ENCODE assay signal across 21 cellular contexts in the genomic region with DNA sequence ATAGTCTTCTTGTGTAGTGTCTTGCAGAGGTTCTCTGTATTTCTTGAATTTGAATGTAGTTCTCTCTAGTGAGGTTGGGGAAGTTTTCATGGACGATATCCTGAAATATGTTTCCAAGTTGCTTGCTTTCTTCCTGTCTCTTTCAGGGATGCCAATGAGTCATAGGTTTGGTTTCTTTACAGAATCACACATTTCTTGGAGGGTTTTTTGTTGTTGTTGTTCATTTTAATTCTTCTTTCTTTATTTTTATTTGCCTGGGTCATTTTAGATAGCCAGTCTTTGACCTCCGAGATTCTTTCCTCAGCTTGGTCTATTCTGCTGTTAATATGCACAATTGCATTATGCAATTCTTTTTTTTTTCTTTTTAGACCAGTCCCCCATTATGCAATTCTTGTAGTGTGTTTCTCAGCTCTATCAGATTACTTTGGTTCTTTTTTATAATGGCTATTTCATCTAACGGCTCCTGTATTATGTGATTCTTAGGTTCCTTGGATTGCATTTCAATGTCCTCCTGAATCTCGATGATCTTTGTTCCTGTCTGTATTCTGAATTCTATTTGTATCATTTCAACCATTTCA.
DNase-seq lines count a peak whose midpoint lies in the region; ATAC-seq, FAIRE-seq and TF ChIP-seq lines count a peak whose summit lies in the region.
"Had no signal": no experiment of that assay in that cellular context is flagged by ENCODE, and none has a peak within 500 bp of the region (broad histone marks: within the 10 kb centered on the region; RNA-seq: fewer than 3 reads in every experiment).

No MANE protein-coding gene starts in this region.

- TF ChIP-seq CTCF in SK-N-SH (IDR thresholded peaks at IDR 0.05) = no peak
- TF ChIP-seq CTCF in astrocyte (IDR thresholded peaks at IDR 0.05; ENCODE audit: insufficient read depth, low read depth, low read length) = no peak
- TF ChIP-seq CTCF in fibroblast of villous mesenchyme (IDR thresholded peaks at IDR 0.05; ENCODE audit: insufficient read depth, low read depth, low read length) = no peak
- TF ChIP-seq CTCF in smooth muscle cell (IDR thresholded peaks at IDR 0.05; ENCODE audit: borderline replicate concordance, insufficient read depth, poor library complexity, severe bottlenecking) = no peak

- TF ChIP-seq EP300 in SK-N-SH (IDR thresholded peaks at IDR 0.05; ENCODE audit: borderline replicate concordance in 1 of 2, low read depth in 1 of 2, low read length in 1 of 2) = no peak

- no peaks in the 10 kb centered on the region for H3K36me3 ChIP-seq in SK-N-SH (replicated peaks in 1 of 2; ENCODE audit: control insufficient read depth in 1 of 2, insufficient read depth in 2 of 2, low read length in 1 of 2)
- H3K36me3 ChIP-seq in astrocyte (ENCODE audit: insufficient read depth, low read length) = no peaks in the 10 kb centered on the region
- no peaks in the 10 kb centered on the region for H3K36me3 ChIP-seq in smooth muscle cell (ENCODE audit: low read depth)
- H3K36me3 ChIP-seq: heart right ventricle had no signal

- H3K4me1 ChIP-seq in SK-N-SH (ENCODE audit: control insufficient read depth in 1 of 2, insufficient read depth in 2 of 2, low read depth in 1 of 2, low read length in 1 of 2) (no peaks in the 10 kb centered on the region), astrocyte (ENCODE audit: insufficient read depth, low read length) (peaks cover 11% of the 10 kb centered on the region), smooth muscle cell (ENCODE audit: low read depth) (no peaks in the 10 kb centered on the region)

- H3K9me3 Mint-ChIP-seq in astrocyte (ENCODE audit: unreplicated experiment) = peaks cover 3% of the 10 kb centered on the region
- H3K9me3 Mint-ChIP-seq: stimulated activated effector memory CD8-positive, alpha-beta T cell treated with anti-CD3 and anti-CD28 coated beads, Interleukin-12 subunit alpha, Interleukin-12 subunit beta, amount 100 ng/mL, for 72 hours had no signal

- DNase-seq in SK-N-SH (no peak), astrocyte (ENCODE audit: low read depth) (peak; percentile 57), fibroblast of villous mesenchyme (ENCODE audit: low read depth) (peak; percentile 66), smooth muscle cell (lab: John Stamatoyannopoulos, UW; ENCODE audit: unreplicated experiment) (no peak), activated gamma-delta T cell (lab: John Stamatoyannopoulos, UW) (no peak), H4 (ENCODE audit: low spot score) (no peak), SHP77 (lab: John Stamatoyannopoulos, UW) (no peak)
- DNase-seq: activated CD4-positive, CD25-positive, alpha-beta regulatory T cell treated with anti-CD3 and anti-CD28 coated beads, Interleukin-2, amount 50 U/mL, for 72 hours; activated naive CD4-positive, alpha-beta T cell; CD4-positive, alpha-beta T cell; central memory CD4-positive, alpha-beta T cell; DMS79 treated with DMSO at 0.1 percent for 48 hours; H7; heart right ventricle; RPMI8226 had no signal

- H3K9ac ChIP-seq in SK-N-SH (no peak overlapping the region), astrocyte (ENCODE audit: low read length) (no peak overlapping the region), smooth muscle cell (ENCODE audit: low read depth) (no peak overlapping the region)

- POLR2A ChIA-PET in SK-N-SH (lab: Yijun Ruan, JAX) = no interaction called here

- no peaks in the 10 kb centered on the region for H4K20me1 ChIP-seq in SK-N-SH (ENCODE audit: insufficient read depth)
- H4K20me1 ChIP-seq in astrocyte (ENCODE audit: insufficient read depth, low read length) = no peaks in the 10 kb centered on the region
- no peaks in the 10 kb centered on the region for H4K20me1 ChIP-seq in smooth muscle cell (ENCODE audit: low read depth)

- ATAC-seq in SK-N-SH treated with all-trans-retinoic acid at 6 μM for 48 hours = no peak
- ATAC-seq: stimulated activated effector memory CD8-positive, alpha-beta T cell treated with anti-CD3 and anti-CD28 coated beads, Interleukin-12 subunit alpha, Interleukin-12 subunit beta, amount 100 ng/mL, for 72 hours had no signal

- H3K9me3 ChIP-seq in SK-N-SH = no peaks in the 10 kb centered on the region
- no peaks in the 10 kb centered on the region for H3K9me3 ChIP-seq in astrocyte (ENCODE audit: insufficient read depth, low read depth, low read length)
- H3K9me3 ChIP-seq in smooth muscle cell (replicated peaks; ENCODE audit: low read depth) = no peaks in the 10 kb centered on the region

- no peak for FAIRE-seq in astrocyte (lab: Jason Lieb, UNC)
- FAIRE-seq: A204.1, endometrium, keratinocyte had no signal

- H3K27me3 Mint-ChIP-seq in astrocyte (ENCODE audit: low read depth, unreplicated experiment) = no peaks in the 10 kb centered on the region
- H3K27me3 Mint-ChIP-seq: CD4-positive, alpha-beta T cell had no signal

- H3K4me3 ChIP-seq in SK-N-SH (ENCODE audit: low read depth in 2 of 2, low read length in 1 of 2) = no peak overlapping the region
- no peak overlapping the region for H3K4me3 ChIP-seq in astrocyte (ENCODE audit: insufficient read depth, low read depth, low read length)
- no peak overlapping the region for H3K4me3 ChIP-seq in fibroblast of villous mesenchyme (ENCODE audit: low read depth, low read length)
- H3K4me3 ChIP-seq in smooth muscle cell = no peak overlapping the region
- H3K4me3 ChIP-seq: heart right ventricle, skin epidermis had no signal

- H3K27me3 ChIP-seq in SK-N-SH (ENCODE audit: insufficient read depth) = no peaks in the 10 kb centered on the region
- no peaks in the 10 kb centered on the region for H3K27me3 ChIP-seq in astrocyte (ENCODE audit: insufficient read depth, low read length)
- H3K27me3 ChIP-seq in smooth muscle cell (ENCODE audit: low read depth) = no peaks in the 10 kb centered on the region
- H3K27me3 ChIP-seq: heart right ventricle had no signal

- H3K9me2 ChIP-seq in SK-N-SH = no peaks in the 10 kb centered on the region

- peak overlapping the region; percentile 0 for H3K4me3 Mint-ChIP-seq in astrocyte (ENCODE audit: unreplicated experiment)
- H3K4me3 Mint-ChIP-seq: CD4-positive, alpha-beta T cell; stimulated activated effector memory CD8-positive, alpha-beta T cell treated with anti-CD3 and anti-CD28 coated beads, Interleukin-12 subunit alpha, Interleukin-12 subunit beta, amount 100 ng/mL, for 72 hours had no signal

- H3F3A ChIP-seq in SK-N-SH (replicated peaks; ENCODE audit: insufficient read depth) (no peaks in the 10 kb centered on the region), smooth muscle cell (ENCODE audit: low read depth) (no peaks in the 10 kb centered on the region)

- CTCF ChIA-PET in SK-N-SH (lab: Yijun Ruan, JAX) = interaction anchor here (1.4 kb wide), 1 partner anchor 21 kb away, joined by 3 read pairs; no protein-coding TSS in a partner anchor

- peak overlapping the region; percentile 89 for H3K27ac Mint-ChIP-seq in astrocyte (ENCODE audit: unreplicated experiment)
- H3K27ac Mint-ChIP-seq: CD4-positive, alpha-beta T cell; stimulated activated effector memory CD8-positive, alpha-beta T cell treated with anti-CD3 and anti-CD28 coated beads, Interleukin-12 subunit alpha, Interleukin-12 subunit beta, amount 100 ng/mL, for 72 hours had no signal

- H2AFZ ChIP-seq in SK-N-SH (ENCODE audit: low read depth) (peak overlapping the region; percentile 66), astrocyte (ENCODE audit: low read depth, low read length) (peak overlapping the region; percentile 3), smooth muscle cell (ENCODE audit: low read depth) (peak overlapping the region; percentile 45)

- H3K4me2 ChIP-seq in SK-N-SH (no peak overlapping the region), astrocyte (ENCODE audit: low read length) (peak overlapping the region; percentile 38), smooth muscle cell (peak overlapping the region; percentile 16)

- no peaks in the 10 kb centered on the region for H3K79me2 ChIP-seq in SK-N-SH (ENCODE audit: insufficient read depth)
- H3K79me2 ChIP-seq in astrocyte (ENCODE audit: insufficient read depth, low read length) = no peaks in the 10 kb centered on the region
- H3K79me2 ChIP-seq in smooth muscle cell (ENCODE audit: low read depth) = no peaks in the 10 kb centered on the region

- H3K4me1 Mint-ChIP-seq in astrocyte (ENCODE audit: low read depth, unreplicated experiment) = peaks cover 22% of the 10 kb centered on the region
- H3K4me1 Mint-ChIP-seq: stimulated activated effector memory CD8-positive, alpha-beta T cell treated with anti-CD3 and anti-CD28 coated beads, Interleukin-12 subunit alpha, Interleukin-12 subunit beta, amount 100 ng/mL, for 72 hours had no signal

- no peaks in the 10 kb centered on the region for H3K36me3 Mint-ChIP-seq in astrocyte (ENCODE audit: low read depth, unreplicated experiment)
- H3K36me3 Mint-ChIP-seq: stimulated activated effector memory CD8-positive, alpha-beta T cell treated with anti-CD3 and anti-CD28 coated beads, Interleukin-12 subunit alpha, Interleukin-12 subunit beta, amount 100 ng/mL, for 72 hours had no signal

- H3K27ac ChIP-seq in SK-N-SH (ENCODE audit: low read depth in 2 of 2, low read length in 1 of 2) (peak overlapping the region in 1 of 2 experiments; percentile 18; a peak in 1 of 4 replicates), astrocyte (ENCODE audit: low read depth, low read length) (no peak overlapping the region), smooth muscle cell (ENCODE audit: low read depth) (peak overlapping the region; percentile 29)
- H3K27ac ChIP-seq: skin epidermis had no signal

- TF ChIP-seq RAD21 in SK-N-SH (IDR thresholded peaks at IDR 0.05; ENCODE audit: low read length) = no peak

- WGBS in SK-N-SH (ENCODE audit: low lambda C conversion rate) = 55% methylated on average over 4 of the region's 4 CpGs
- WGBS in smooth muscle cell (ENCODE audit: low lambda C conversion rate) = 46% methylated on average over 4 of the region's 4 CpGs

TF ChIP-seq in SK-N-SH, 30 proteins besides CTCF, POLR2A, EP300 and RAD21 (continues in another document):
- no peak for TF ChIP-seq GABPA (IDR thresholded peaks at IDR 0.05; ENCODE audit: low read depth)

TF ChIP-seq in SK-N-SH treated with all-trans-retinoic acid at 6 μM for 48 hours, 23 proteins besides CTCF, POLR2A, EP300 and RAD21 (continues in another document):
- TF ChIP-seq ZFP30 (CRISPR knock-in tag; IDR thresholded peaks at IDR 0.05) (no peak), ZNF70 (CRISPR knock-in tag; IDR thresholded peaks at IDR 0.05) (no peak), SNAI2 (CRISPR knock-in tag; IDR thresholded peaks at IDR 0.05) (no peak), GLIS3 (CRISPR knock-in tag; IDR thresholded peaks at IDR 0.05) (no peak), ZNF8 (CRISPR knock-in tag; IDR thresholded peaks at IDR 0.05) (no peak)
- TF ChIP-seq, protein P1, sequence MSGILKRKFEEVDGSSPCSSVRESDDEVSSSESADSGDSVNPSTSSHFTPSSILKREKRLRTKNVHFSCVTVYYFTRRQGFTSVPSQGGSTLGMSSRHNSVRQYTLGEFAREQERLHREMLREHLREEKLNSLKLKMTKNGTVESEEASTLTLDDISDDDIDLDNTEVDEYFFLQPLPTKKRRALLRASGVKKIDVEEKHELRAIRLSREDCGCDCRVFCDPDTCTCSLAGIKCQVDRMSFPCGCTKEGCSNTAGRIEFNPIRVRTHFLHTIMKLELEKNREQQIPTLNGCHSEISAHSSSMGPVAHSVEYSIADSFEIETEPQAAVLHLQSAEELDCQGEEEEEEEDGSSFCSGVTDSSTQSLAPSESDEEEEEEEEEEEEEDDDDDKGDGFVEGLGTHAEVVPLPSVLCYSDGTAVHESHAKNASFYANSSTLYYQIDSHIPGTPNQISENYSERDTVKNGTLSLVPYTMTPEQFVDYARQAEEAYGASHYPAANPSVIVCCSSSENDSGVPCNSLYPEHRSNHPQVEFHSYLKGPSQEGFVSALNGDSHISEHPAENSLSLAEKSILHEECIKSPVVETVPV (CRISPR knock-in tag; IDR thresholded peaks at IDR 0.05) = no peak

Comparison
In these comparisons a context has a peak if more than half of its experiments do, and no peak if none do; other contexts are left out.
1. DNase-seq: peak in astrocyte (single experiment) and fibroblast of villous mesenchyme (single experiment); none in SK-N-SH (single experiment), smooth muscle cell (single experiment), activated gamma-delta T cell (single experiment), H4 (single experiment) and SHP77 (0 of 2).
2. H2AFZ ChIP-seq: peak in every context shown above with its lines; median percentile 66 in SK-N-SH; 45 in smooth muscle cell; 3 in astrocyte.